ENCODE assay signal across 22 cellular contexts in the genomic region with DNA sequence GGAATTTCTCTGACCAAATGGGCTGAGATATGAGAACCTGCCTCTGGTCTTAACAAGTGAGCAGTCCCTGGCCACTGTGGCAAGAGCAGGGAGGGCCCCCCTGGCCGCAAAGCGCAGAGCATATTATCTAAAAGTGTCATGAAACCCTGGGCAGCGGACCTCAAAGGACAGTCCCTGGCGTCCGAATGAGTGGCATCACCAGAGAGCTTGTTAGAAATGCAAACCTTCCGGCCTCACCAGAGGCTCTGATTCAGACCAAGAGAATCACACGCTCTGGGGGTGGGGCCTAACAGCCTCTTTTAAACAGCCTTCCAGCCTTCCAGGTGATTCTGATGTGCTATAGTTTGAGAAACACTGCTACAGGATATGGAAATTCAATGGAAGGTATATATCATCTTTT.
DNase-seq lines count a peak whose midpoint lies in the region; ATAC-seq and TF ChIP-seq lines count a peak whose summit lies in the region.
"Had no signal": no experiment of that assay in that cellular context is flagged by ENCODE, and none has a peak within 500 bp of the region (broad histone marks: within the 10 kb centered on the region; RNA-seq: fewer than 3 reads in every experiment).

No MANE protein-coding gene starts in this region.

- ATAC-seq in GM18861 (IDR thresholded peaks at IDR 0.05; ENCODE audit: unreplicated experiment): peak; percentile 70
- peak; percentile 57 for ATAC-seq in HG03108 (IDR thresholded peaks at IDR 0.05; ENCODE audit: unreplicated experiment)
- ATAC-seq in GM21390 (IDR thresholded peaks at IDR 0.05; ENCODE audit: unreplicated experiment): no peak
- ATAC-seq in HG03520 (IDR thresholded peaks at IDR 0.05; ENCODE audit: unreplicated experiment): no peak

- TF ChIP-seq CTCF in VCaP (conservative IDR thresholded peaks at IDR 0.05): no peak

- H3K27ac ChIP-seq in VCaP: peak overlapping the region; percentile 1; the same call in 1 of the 2 replicates
- H3K27ac ChIP-seq: brain microvascular endothelial cell, pancreas, tibial nerve had no signal

- DNase-seq in left kidney (ENCODE audit: low read depth, low spot score) (peak; percentile 50), NCI-H2107 (lab: John Stamatoyannopoulos, UW) (no peak)
- no peak for DNase-seq in activated CD4-positive, CD25-positive, alpha-beta regulatory T cell (lab: John Stamatoyannopoulos, UW)
- DNase-seq: activated CD4-positive, alpha-beta T cell treated with anti-CD3 and anti-CD28 coated beads, Interleukin-2, amount 10 ng/mL, durations not matched to agents 7 days and 5 days; activated naive CD4-positive, alpha-beta T cell; activated T-cell treated with anti-CD3 and anti-CD28 coated beads, Interleukin-2, amount 50 U/mL, for 48 hours; BE2C; brain microvascular endothelial cell; CD8-positive, alpha-beta memory T cell; DMS153; HFFc6; NCI-H1436; OCI-M1; pancreas; Right ventricle myocardium superior; stimulated activated CD4-positive, alpha-beta T cell treated with anti-CD3 and anti-CD28 coated beads, Interleukin-2, amount 100 ng/mL, for 24 hours had no signal

Comparison
In these comparisons a context has a peak if more than half of its experiments do, and no peak if none do; other contexts are left out.
1. ATAC-seq: peak in GM18861 (single experiment) and HG03108 (single experiment); none in GM21390 (single experiment) and HG03520 (single experiment).